In genomic region chr3:181458857-181459256, GRCh38 we compare ENCODE assay signal across 25 cellular contexts.
A peak's percentile ranks its signal among the peaks of the same experiment; 100 is the strongest.
DNase-seq lines count a peak whose midpoint lies in the region; ATAC-seq and TF ChIP-seq lines count a peak whose summit lies in the region.
"Had no signal": no experiment of that assay in that cellular context is flagged by ENCODE, and none has a peak within 500 bp of the region (broad histone marks: within the 10 kb centered on the region; RNA-seq: fewer than 3 reads in every experiment).

No MANE protein-coding gene starts in this region.

- no peak for TF ChIP-seq POLR2A in testis (IDR thresholded peaks at IDR 0.05)

- H3K36me3 ChIP-seq in testis (ENCODE audit: low read depth, missing control alignments) (no peaks in the 10 kb centered on the region), MG63 (no peaks in the 10 kb centered on the region)
- H3K36me3 ChIP-seq: esophagus squamous epithelium, gastroesophageal sphincter, left ventricle myocardium inferior, stomach had no signal

- TF ChIP-seq CTCF in testis (IDR thresholded peaks at IDR 0.05) = no peak

- no peak for ATAC-seq in GM18873 (IDR thresholded peaks at IDR 0.05; ENCODE audit: low FRiP score, unreplicated experiment)
- ATAC-seq: activated T-cell treated with anti-CD3 and anti-CD28 coated beads, Interleukin-2, amount 50 U/mL, for 72 hours; gastroesophageal sphincter; naive thymus-derived CD8-positive, alpha-beta T cell had no signal

- DNase-seq in RPMI7951 (ENCODE audit: low read depth) = peak; percentile 45
- DNase-seq in caudate nucleus (lab: John Stamatoyannopoulos, UW) = peak in 11 of 61 donors; percentile 5 to 65 (median 27)
- DNase-seq in medulla oblongata (ENCODE audit: extremely low spot score) = peak; percentile 89
- peak; percentile 23 for DNase-seq in testis
- no peak for DNase-seq in NCI-H524 treated with DMSO at 0.1 percent for 48 hours (lab: John Stamatoyannopoulos, UW)
- DNase-seq in MG63 = no peak
- DNase-seq: activated CD4-positive, alpha-beta T cell treated with anti-CD3 and anti-CD28 coated beads, Interleukin-2, amount 50 U/mL, for 4 hours; activated CD4-positive, CD25-positive, alpha-beta regulatory T cell; activated naive CD4-positive, alpha-beta T cell; activated T-cell treated with anti-CD3 and anti-CD28 coated beads, Interleukin-2, amount 50 U/mL, for 72 hours; cortex of kidney; endodermal cell; esophagus squamous epithelium; GOT3; immature natural killer cell; Kasumi-1; left ventricle myocardium inferior; naive thymus-derived CD8-positive, alpha-beta T cell; NCI-H1694 treated with DMSO at 0.1 percent for 48 hours; NCI-H526 treated with DMSO at 0.1 percent for 48 hours; stomach; T-helper 1 cell had no signal

- H3K9me3 ChIP-seq in testis = no peaks in the 10 kb centered on the region
- no peaks in the 10 kb centered on the region for H3K9me3 ChIP-seq in MG63
- H3K9me3 ChIP-seq: esophagus squamous epithelium, gastroesophageal sphincter, left ventricle myocardium inferior, stomach had no signal

- peaks cover 9% of the 10 kb centered on the region for H3K4me1 ChIP-seq in testis
- H3K4me1 ChIP-seq: esophagus squamous epithelium, gastroesophageal sphincter, left ventricle myocardium inferior, stomach had no signal

- peak overlapping the region; percentile 84 for H3K27ac ChIP-seq in caudate nucleus (ENCODE audit: low read depth, low read length)
- peak overlapping the region; percentile 37 to 64 for H3K27ac ChIP-seq in testis
- H3K27ac ChIP-seq: esophagus squamous epithelium, gastroesophageal sphincter, left ventricle myocardium inferior, skin epidermis, stomach had no signal

- no peak overlapping the region for H3K4me3 ChIP-seq in testis
- H3K4me3 ChIP-seq in MG63 = no peak overlapping the region
- H3K4me3 ChIP-seq: esophagus squamous epithelium, gastroesophageal sphincter, left ventricle myocardium inferior, skin epidermis, stomach had no signal

- intact Hi-C loops in testis (cut with DNase I; ENCODE audit: low total_unique reads) = no loop called here

- H3K27me3 ChIP-seq in testis (no peaks in the 10 kb centered on the region), MG63 (peaks cover 16% of the 10 kb centered on the region)
- H3K27me3 ChIP-seq: esophagus squamous epithelium, gastroesophageal sphincter, stomach had no signal

Comparison
In these comparisons a context has a peak if more than half of its experiments do, and no peak if none do; other contexts are left out.
1. DNase-seq: peak in RPMI7951 (single experiment), medulla oblongata (single experiment) and testis (single experiment); none in NCI-H524 treated with DMSO at 0.1 percent for 48 hours (single experiment) and MG63 (single experiment).